22 cellular contexts compared by ENCODE assay signal in the genomic region with DNA sequence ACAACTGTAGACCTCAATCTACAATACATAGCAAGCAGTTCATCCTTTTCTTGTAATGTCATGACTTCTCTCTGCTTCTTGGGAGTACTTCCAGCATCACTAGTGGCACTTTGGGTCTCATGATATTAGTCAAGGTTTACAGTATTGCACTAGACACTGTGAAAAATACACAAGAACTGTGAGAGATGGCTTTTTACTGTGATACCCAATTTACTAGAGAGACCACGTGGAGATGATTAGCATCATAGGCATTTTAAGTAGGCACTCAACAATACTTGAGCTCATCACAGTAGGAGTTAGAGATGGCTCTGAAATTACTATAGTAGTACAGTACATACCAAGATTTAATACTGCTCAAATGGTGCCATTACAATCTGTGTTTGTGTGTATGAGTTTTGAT.
A peak's percentile ranks its signal among the peaks of the same experiment; 100 is the strongest.
DNase-seq lines count a peak whose midpoint lies in the region; ATAC-seq, FAIRE-seq and TF ChIP-seq lines count a peak whose summit lies in the region.
"Had no signal": no experiment of that assay in that cellular context is flagged by ENCODE, and none has a peak within 500 bp of the region (broad histone marks: within the 10 kb centered on the region; RNA-seq: fewer than 3 reads in every experiment).

No MANE protein-coding gene starts in this region.

- H3K4me2 ChIP-seq in A549 (peak overlapping the region; percentile 29; the same call in 2 of the 3 replicates), BLaER1 (peak overlapping the region; percentile 41), IMR-90 (ENCODE audit: low read depth, low read length) (no peak overlapping the region)

- H3K56ac ChIP-seq in IMR-90 (ENCODE audit: extremely low read depth, insufficient read depth, low read length): no peak overlapping the region

- peaks cover 63 to 87% of the 10 kb centered on the region in 2 experiments for H3K79me1 ChIP-seq in IMR-90 (ENCODE audit: low read depth in 1 of 2, low read length in 2 of 2)

- no TSS peak for BruUV-seq in IMR-90 (replicated peaks; lab: Mats Ljungman, UMichigan)

- TF ChIP-seq RAD21 in A549 (conservative IDR thresholded peaks at IDR 0.05 in 1 of 2, IDR thresholded peaks at IDR 0.05 in 1 of 2) (no peak), IMR-90 (IDR thresholded peaks at IDR 0.05; ENCODE audit: low read length) (no peak)

- no peak overlapping the region for H4K91ac ChIP-seq in IMR-90 (ENCODE audit: insufficient read depth, low read depth, low read length)

- WGBS in A549 (ENCODE audit: missing lambda C conversion rate): 22% methylated on average over 1 of the region's 1 CpG
- WGBS in IMR-90 (ENCODE audit: extremely low coverage in 2 of 2, insufficient read length in 1 of 2), 2 experiments: no CpG with 5 or more reads among the region's 1 CpG

- H2BK120ac ChIP-seq in IMR-90 (ENCODE audit: low read depth, low read length): no peak overlapping the region

- H3K9me3 ChIP-seq in A549: no peaks in the 10 kb centered on the region
- H3K9me3 ChIP-seq in BLaER1: peaks cover 3% of the 10 kb centered on the region; the same call in 1 of the 2 replicates
- no peaks in the 10 kb centered on the region for H3K9me3 ChIP-seq in IMR-90 (ENCODE audit: control insufficient read depth, insufficient read depth, low read length)
- no peaks in the 10 kb centered on the region for H3K9me3 ChIP-seq in kidney (ENCODE audit: control insufficient read depth in 1 of 2, low read length in 2 of 2)
- H3K9me3 ChIP-seq: HAP-1, testis had no signal

- TF ChIP-seq CTCF in A549 (IDR thresholded peaks at IDR 0.05): no peak
- TF ChIP-seq CTCF in IMR-90 (conservative IDR thresholded peaks at IDR 0.05; ENCODE audit: low read depth, low read length): no peak
- no peak for TF ChIP-seq CTCF in kidney (IDR thresholded peaks at IDR 0.05; ENCODE audit: borderline replicate concordance, extremely low read depth, insufficient read depth)

- peaks cover 90% of the 10 kb centered on the region for H3K4me1 ChIP-seq in A549
- H3K4me1 ChIP-seq in BLaER1: peaks cover 99% of the 10 kb centered on the region
- H3K4me1 ChIP-seq in IMR-90 (ENCODE audit: control insufficient read depth, insufficient read depth, low read length): peaks cover 8% of the 10 kb centered on the region
- peaks cover 29 to 52% of the 10 kb centered on the region in 2 donors for H3K4me1 ChIP-seq in kidney (ENCODE audit: control insufficient read depth in 1 of 2, insufficient read depth in 1 of 2, low read depth in 1 of 2, low read length in 2 of 2)
- H3K4me1 ChIP-seq: HAP-1 had no signal

- H4K5ac ChIP-seq in IMR-90 (ENCODE audit: low read depth, low read length): no peak overlapping the region

- no peak overlapping the region for H2BK15ac ChIP-seq in IMR-90 (ENCODE audit: low read depth, low read length)

- H3K9ac ChIP-seq in BLaER1 (no peak overlapping the region), IMR-90 (ENCODE audit: low read depth, low read length) (no peak overlapping the region), kidney (ENCODE audit: low read length in 2 of 2) (no peak overlapping the region)
- H3K9ac ChIP-seq: parathyroid adenoma had no signal

- in situ Hi-C loops in IMR-90 (cut with MboI; ENCODE audit: low sequenced_read_pairs): no loop called here

- peak overlapping the region in 1 of 2 experiments; percentile 12; a peak in 2 of 6 replicates for H3K27ac ChIP-seq in A549
- H3K27ac ChIP-seq in BLaER1: no peak overlapping the region
- no peak overlapping the region for H3K27ac ChIP-seq in IMR-90 (ENCODE audit: insufficient read depth, low read length)
- H3K27ac ChIP-seq in kidney (ENCODE audit: low read depth in 2 of 2, low read length in 2 of 2): no peak overlapping the region
- H3K27ac ChIP-seq: parathyroid adenoma, skin epidermis, testis had no signal

- no peak overlapping the region for H3K23ac ChIP-seq in IMR-90 (ENCODE audit: low read depth, low read length)

- intact Hi-C loops in IMR-90 (cut with micrococcal nuclease): no loop called here
- intact Hi-C loops in kidney (cut with DNase I): no loop called here

- H3K9me1 ChIP-seq in IMR-90 (ENCODE audit: insufficient read depth, low read length): peaks cover 34% of the 10 kb centered on the region

- no peak overlapping the region for H2BK20ac ChIP-seq in IMR-90 (ENCODE audit: low read depth, low read length)

- no peak overlapping the region for H3K14ac ChIP-seq in IMR-90 (replicated peaks; ENCODE audit: low read depth, low read length)

- H3K36me3 ChIP-seq in BLaER1: peaks cover 92% of the 10 kb centered on the region
- H3K36me3 ChIP-seq in IMR-90 (ENCODE audit: control insufficient read depth, insufficient read depth, low read length): peaks cover 10% of the 10 kb centered on the region; the same call in 1 of the 2 replicates
- peaks cover 8 to 25% of the 10 kb centered on the region in 2 donors for H3K36me3 ChIP-seq in kidney (ENCODE audit: control insufficient read depth in 1 of 2, insufficient read depth in 2 of 2, low read length in 2 of 2)

- H3K4me3 ChIP-seq in A549: no peak overlapping the region
- H3K4me3 ChIP-seq in BLaER1: no peak overlapping the region
- no peak overlapping the region for H3K4me3 ChIP-seq in IMR-90 (ENCODE audit: insufficient read depth, low read depth, low read length)
- no peak overlapping the region for H3K4me3 ChIP-seq in kidney (ENCODE audit: low read length in 2 of 2)
- H3K4me3 ChIP-seq: HAP-1, skin epidermis, testis had no signal

- TF ChIP-seq EP300 in A549 (IDR thresholded peaks at IDR 0.05): no peak

- no peak overlapping the region for H2AK5ac ChIP-seq in IMR-90 (ENCODE audit: low read depth, low read length)

- FAIRE-seq in A549 (lab: Jason Lieb, UNC) (no peak), kidney (lab: Jason Lieb, UNC) (no peak)

- no peak overlapping the region for H3K18ac ChIP-seq in IMR-90 (ENCODE audit: low read depth, low read length)

- ATAC-seq in A549: peak in 1 of 2 experiments; percentile 3; a peak in 1 of 6 replicates
- peak; percentile 31; the same call in 1 of the 2 replicates for ATAC-seq in IMR-90 (ENCODE audit: low read depth)
- no peak for ATAC-seq in GM18873 (IDR thresholded peaks at IDR 0.05; ENCODE audit: low FRiP score, unreplicated experiment)
- ATAC-seq: left colon, T-helper 17 cell had no signal

- POLR2A ChIA-PET in A549 (lab: Yijun Ruan, JAX) (no interaction called here), IMR-90 (lab: Charles Lee; ENCODE audit: unreplicated experiment) (no interaction called here)

- dilution Hi-C loops in IMR-90 (cut with HindIII; ENCODE audit: low sequenced_read_pairs, unreplicated experiment): no loop called here

- H3K27me3 ChIP-seq in BLaER1 (no peaks in the 10 kb centered on the region), IMR-90 (ENCODE audit: control insufficient read depth, insufficient read depth, low read length) (no peaks in the 10 kb centered on the region)
- H3K27me3 ChIP-seq: testis had no signal

- DNase-seq in A549 (ENCODE audit: low read depth in 1 of 2, low spot score in 1 of 2): no peak
- peak; percentile 36 for DNase-seq in IMR-90
- DNase-seq in foreskin melanocyte: peak; percentile 40
- no peak for DNase-seq in kidney
- no peak for DNase-seq in midbrain (lab: John Stamatoyannopoulos, UW)
- DNase-seq: activated CD4-positive, CD25-positive, alpha-beta regulatory T cell; activated naive CD4-positive, alpha-beta T cell; aorta; C1 segment of cervical spinal cord; DMS 273 treated with DMSO at 0.1 percent for 48 hours; left colon; NCI-H1105; NCI-H2227 treated with DMSO at 0.1 percent for 48 hours; SIG-M5; stimulated activated CD4-positive, alpha-beta T cell treated with anti-CD3 and anti-CD28 coated beads, Interleukin-4, amount 100 ng/mL, for 1 hour; T-helper 17 cell; testis had no signal

- no peak overlapping the region for H3K4ac ChIP-seq in IMR-90 (ENCODE audit: low read depth, low read length)

- TF ChIP-seq POLR2A in A549 (IDR thresholded peaks at IDR 0.05; ENCODE audit: low read length) (no peak), IMR-90 (IDR thresholded peaks at IDR 0.05; ENCODE audit: low read depth, low read length) (no peak)

- no peak overlapping the region for H4K8ac ChIP-seq in IMR-90 (ENCODE audit: low read depth in 2 of 2, low read length in 2 of 2)

- H2AFZ ChIP-seq in IMR-90 (replicated peaks; ENCODE audit: low read length, poor library complexity): no peak overlapping the region
- H2AFZ ChIP-seq: parathyroid adenoma had no signal

- H4K20me1 ChIP-seq in BLaER1 (peaks cover 100% of the 10 kb centered on the region), IMR-90 (ENCODE audit: insufficient read depth, low read length) (peaks cover 50% of the 10 kb centered on the region; the same call in 1 of the 2 replicates)

- H2BK5ac ChIP-seq in IMR-90 (ENCODE audit: low read depth, low read length, poor library complexity, severe bottlenecking): no peak overlapping the region

- no peak overlapping the region for H2AK9ac ChIP-seq in IMR-90 (replicated peaks; ENCODE audit: low read depth, low read length, poor library complexity)

- CTCF ChIA-PET in A549 (lab: Yijun Ruan, JAX): interaction anchor here (0.6 to 2.4 kb wide), 5 partner anchors 10 to 94 kb away, joined by 3 to 7 read pairs (median 3); no protein-coding TSS in a partner anchor
- CTCF ChIA-PET in IMR-90 (lab: Yijun Ruan, JAX): no interaction called here

TF ChIP-seq in A549, 52 proteins besides CTCF, POLR2A, EP300 and RAD21:
- no peak for TF ChIP-seq NPAS2 (CRISPR knock-in tag; IDR thresholded peaks at IDR 0.05; ENCODE audit: borderline replicate concordance)
- TF ChIP-seq, protein P1, sequence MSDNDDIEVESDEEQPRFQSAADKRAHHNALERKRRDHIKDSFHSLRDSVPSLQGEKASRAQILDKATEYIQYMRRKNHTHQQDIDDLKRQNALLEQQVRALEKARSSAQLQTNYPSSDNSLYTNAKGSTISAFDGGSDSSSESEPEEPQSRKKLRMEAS (IDR thresholded peaks at IDR 0.05): 0 out of 2 replicates have a peak, but pooled peaks have one; percentile 16

TF ChIP-seq in IMR-90, 13 proteins besides CTCF, POLR2A, EP300 and RAD21:
- TF ChIP-seq CEBPB (IDR thresholded peaks at IDR 0.05; ENCODE audit: low read depth, low read length): no peak
- no peak for TF ChIP-seq SMC3 (IDR thresholded peaks at IDR 0.05; ENCODE audit: low read depth, low read length)
- no peak for TF ChIP-seq MAZ (IDR thresholded peaks at IDR 0.05; ENCODE audit: borderline replicate concordance, low read depth, low read length)
- TF ChIP-seq, protein P2, sequence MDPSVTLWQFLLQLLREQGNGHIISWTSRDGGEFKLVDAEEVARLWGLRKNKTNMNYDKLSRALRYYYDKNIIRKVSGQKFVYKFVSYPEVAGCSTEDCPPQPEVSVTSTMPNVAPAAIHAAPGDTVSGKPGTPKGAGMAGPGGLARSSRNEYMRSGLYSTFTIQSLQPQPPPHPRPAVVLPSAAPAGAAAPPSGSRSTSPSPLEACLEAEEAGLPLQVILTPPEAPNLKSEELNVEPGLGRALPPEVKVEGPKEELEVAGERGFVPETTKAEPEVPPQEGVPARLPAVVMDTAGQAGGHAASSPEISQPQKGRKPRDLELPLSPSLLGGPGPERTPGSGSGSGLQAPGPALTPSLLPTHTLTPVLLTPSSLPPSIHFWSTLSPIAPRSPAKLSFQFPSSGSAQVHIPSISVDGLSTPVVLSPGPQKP (IDR thresholded peaks at IDR 0.05; ENCODE audit: borderline replicate concordance, low read depth, low read length): no peak
- TF ChIP-seq RFX5 (IDR thresholded peaks at IDR 0.05; ENCODE audit: low read depth, low read length): no peak

Comparison
In these comparisons a context has a peak if more than half of its experiments do, and no peak if none do; other contexts are left out.
1. DNase-seq: peak in IMR-90 (single experiment) and foreskin melanocyte (single experiment); none in A549 (0 of 2), kidney (single experiment) and midbrain (single experiment).